10 cellular contexts compared by ENCODE assay signal in genomic region chr13:46119883-46120614, GRCh38. TPM values are rescaled to one million over a fixed set of nuclear protein-coding genes. Genes with fewer than 3 reads are reported as not detected.
DNase-seq lines count a peak whose midpoint lies in the region; ATAC-seq and TF ChIP-seq lines count a peak whose summit lies in the region.
"Had no signal": no experiment of that assay in that cellular context is flagged by ENCODE, and none has a peak within 500 bp of the region (broad histone marks: within the 10 kb centered on the region; RNA-seq: fewer than 3 reads in every experiment).

No MANE protein-coding gene starts in this region.

- H3K4me1 Mint-ChIP-seq in activated T-helper 2 cell treated with anti-CD3 and anti-CD28 coated beads, Interferon-gamma antibody, Interleukin-2, Interleukin-4, amounts not matched to agents 10 μg/mL and 5 μg/mL and 100 μg/mL, durations not matched to agents 14 hours and 24 hours and 36 hours (ENCODE audit: low read depth): peaks cover 4% of the 10 kb centered on the region

- H3K27ac Mint-ChIP-seq in activated T-helper 2 cell treated with anti-CD3 and anti-CD28 coated beads, Interferon-gamma antibody, Interleukin-2, Interleukin-4, amounts not matched to agents 10 μg/mL and 5 μg/mL and 100 μg/mL, durations not matched to agents 14 hours and 24 hours and 36 hours: no peak overlapping the region

- no peak overlapping the region for H2BK5ac ChIP-seq in mesendoderm (ENCODE audit: low read length)

- peaks cover 29% of the 10 kb centered on the region for H3K27me3 Mint-ChIP-seq in activated T-helper 2 cell treated with anti-CD3 and anti-CD28 coated beads, Interferon-gamma antibody, Interleukin-2, Interleukin-4, amounts not matched to agents 10 μg/mL and 5 μg/mL and 100 μg/mL, durations not matched to agents 14 hours and 24 hours and 36 hours (ENCODE audit: low read depth)

- H3K27ac ChIP-seq in body of pancreas (no peak overlapping the region), mesendoderm (ENCODE audit: low read depth, low read length) (peak overlapping the region; percentile 33)

- no peaks in the 10 kb centered on the region for H3K79me2 ChIP-seq in mesendoderm (ENCODE audit: control insufficient read depth, insufficient read depth, low read length)

- H3K9me3 Mint-ChIP-seq in activated T-helper 2 cell treated with anti-CD3 and anti-CD28 coated beads, Interferon-gamma antibody, Interleukin-2, Interleukin-4, amounts not matched to agents 10 μg/mL and 5 μg/mL and 100 μg/mL, durations not matched to agents 14 hours and 24 hours and 36 hours: no peaks in the 10 kb centered on the region

- H3K9me3 ChIP-seq in body of pancreas: no peaks in the 10 kb centered on the region

- WGBS in body of pancreas, 2 donors: 52 to 57% methylated on average over 6 of the region's 6 CpGs
- no CpG with 5 or more reads among the region's 6 CpGs for WGBS in mesendoderm (ENCODE audit: extremely low coverage, insufficient coverage, low lambda C conversion rate)

- no peaks in the 10 kb centered on the region for H3K79me1 ChIP-seq in mesendoderm (ENCODE audit: low read length)

- H3K4me1 ChIP-seq in body of pancreas (peaks cover 11% of the 10 kb centered on the region), mesendoderm (ENCODE audit: control insufficient read depth, low read depth, low read length) (peaks cover 7% of the 10 kb centered on the region)

- no peak overlapping the region for H2BK15ac ChIP-seq in mesendoderm (replicated peaks; ENCODE audit: low read depth)

- TF ChIP-seq CTCF in body of pancreas (IDR thresholded peaks at IDR 0.05): no peak

- ATAC-seq in body of pancreas (peak; percentile 40), HG02571 (IDR thresholded peaks at IDR 0.05; ENCODE audit: unreplicated experiment) (no peak), GM18909 (IDR thresholded peaks at IDR 0.05; ENCODE audit: poor library complexity, unreplicated experiment) (no peak)

- no peak overlapping the region for H2AK5ac ChIP-seq in mesendoderm (ENCODE audit: low read length)

- intact Hi-C loops in body of pancreas (cut with DNase I): loop anchor here (10.0 kb wide), 1 partner anchor 65 kb away; the partner anchor contains the start of gene ZC3H13
- intact Hi-C loops in activated T-helper 2 cell treated with anti-CD3 and anti-CD28 coated beads, Interferon-gamma antibody, Interleukin-2, Interleukin-4, amounts not matched to agents 10 μg/mL and 5 μg/mL and 100 μg/mL, durations not matched to agents 14 hours and 24 hours and 36 hours (cut with micrococcal nuclease): loop anchor here (10.0 kb wide), 1 partner anchor 315 kb away; no protein-coding TSS in a partner anchor

- no peak overlapping the region for H3K4ac ChIP-seq in mesendoderm (ENCODE audit: low read depth, low read length)

- TF ChIP-seq POLR2A in body of pancreas (IDR thresholded peaks at IDR 0.05): no peak

- H3K4me2 ChIP-seq in mesendoderm (ENCODE audit: low read length): no peak overlapping the region

- H3K56ac ChIP-seq in mesendoderm (ENCODE audit: low read length): no peak overlapping the region

- H4K5ac ChIP-seq in mesendoderm (ENCODE audit: low read length): no peak overlapping the region

- no peak overlapping the region for H3K9ac ChIP-seq in mesendoderm (ENCODE audit: low read length)

- H4K8ac ChIP-seq in mesendoderm (ENCODE audit: low read depth, low read length): no peak overlapping the region

- H3K27me3 ChIP-seq in body of pancreas: no peaks in the 10 kb centered on the region
- H3K27me3 ChIP-seq in mesendoderm (ENCODE audit: insufficient read depth, low read length, poor library complexity): no peaks in the 10 kb centered on the region

- H3K36me3 ChIP-seq in body of pancreas (replicated peaks in 1 of 2; ENCODE audit: insufficient read depth in 1 of 2, low read depth in 2 of 2) (no peaks in the 10 kb centered on the region), mesendoderm (ENCODE audit: control insufficient read depth, insufficient read depth, low read length) (no peaks in the 10 kb centered on the region)

- no peak overlapping the region for H3K4me3 ChIP-seq in body of pancreas
- no peak overlapping the region for H3K4me3 ChIP-seq in mesendoderm (ENCODE audit: low read length)

- peaks cover 3% of the 10 kb centered on the region for H3K36me3 Mint-ChIP-seq in activated T-helper 2 cell treated with anti-CD3 and anti-CD28 coated beads, Interferon-gamma antibody, Interleukin-2, Interleukin-4, amounts not matched to agents 10 μg/mL and 5 μg/mL and 100 μg/mL, durations not matched to agents 14 hours and 24 hours and 36 hours (ENCODE audit: low read depth)

- no peak overlapping the region for H3K23ac ChIP-seq in mesendoderm (ENCODE audit: low read length)

- H2BK120ac ChIP-seq in mesendoderm (ENCODE audit: low read depth, low read length): no peak overlapping the region

- DNase-seq in Daoy (ENCODE audit: low read depth) (peak; percentile 59), M059J (ENCODE audit: low read depth) (peak; percentile 79), body of pancreas (peak; percentile 33 to 65 (median 49)), mesendoderm (peak; percentile 85), SHP77 treated with DMSO at 0.1 percent for 48 hours (lab: John Stamatoyannopoulos, UW) (no peak)
- DNase-seq in activated T-helper 2 cell treated with anti-CD3 and anti-CD28 coated beads, Interferon-gamma antibody, Interleukin-2, Interleukin-4, amounts not matched to agents 10 μg/mL and 5 μg/mL and 100 μg/mL, durations not matched to agents 14 hours and 24 hours and 36 hours (ENCODE audit: low spot score): no peak

- H3K4me3 Mint-ChIP-seq in activated T-helper 2 cell treated with anti-CD3 and anti-CD28 coated beads, Interferon-gamma antibody, Interleukin-2, Interleukin-4, amounts not matched to agents 10 μg/mL and 5 μg/mL and 100 μg/mL, durations not matched to agents 14 hours and 24 hours and 36 hours (ENCODE audit: low read depth): no peak overlapping the region

- H3K18ac ChIP-seq in mesendoderm (ENCODE audit: low read length): no peak overlapping the region

RNA-seq across cellular contexts. Expression of gene CPB2, which starts 15.2 kb away (rescaled TPM):
- not detected in 2 replicates for total RNA-seq in Daoy (2014; rRNA removed; shearing (Covaris generic))
- total RNA-seq in M059J (2014; rRNA removed; shearing (Covaris generic)): not detected in 2 replicates
- 1 to 10 TPM in 1 of 2 donors, not detected in 1; 1.8 TPM for total RNA-seq in body of pancreas
- polyA plus RNA-seq in mesendoderm (2013, experiment 1 of 2): not detected
- polyA plus RNA-seq in mesendoderm (2013, experiment 2 of 2): not detected
- not detected in 2 replicates for total RNA-seq in activated T-helper 2 cell treated with anti-CD3 and anti-CD28 coated beads, Interferon-gamma antibody, Interleukin-2, Interleukin-4, amounts not matched to agents 10 μg/mL and 5 μg/mL and 100 μg/mL, durations not matched to agents 14 hours and 24 hours and 36 hours
- total RNA-seq: T-helper 2 cell treated with Interferon-gamma antibody and Interleukin-4, amounts not matched to agents 100 ng/mL and 5 ng/mL, for 36 hours; urinary bladder had no signal

Comparison
In these comparisons a context has a peak if more than half of its experiments do, and no peak if none do; other contexts are left out.
1. DNase-seq: peak in Daoy (single experiment), M059J (single experiment), body of pancreas (4 of 4) and mesendoderm (single experiment); none in activated T-helper 2 cell treated with anti-CD3 and anti-CD28 coated beads, Interferon-gamma antibody, Interleukin-2, Interleukin-4, amounts not matched to agents 10 μg/mL and 5 μg/mL and 100 μg/mL, durations not matched to agents 14 hours and 24 hours and 36 hours (single experiment) and SHP77 treated with DMSO at 0.1 percent for 48 hours (single experiment).